ENCODE assay signal across 26 cellular contexts in the genomic region with DNA sequence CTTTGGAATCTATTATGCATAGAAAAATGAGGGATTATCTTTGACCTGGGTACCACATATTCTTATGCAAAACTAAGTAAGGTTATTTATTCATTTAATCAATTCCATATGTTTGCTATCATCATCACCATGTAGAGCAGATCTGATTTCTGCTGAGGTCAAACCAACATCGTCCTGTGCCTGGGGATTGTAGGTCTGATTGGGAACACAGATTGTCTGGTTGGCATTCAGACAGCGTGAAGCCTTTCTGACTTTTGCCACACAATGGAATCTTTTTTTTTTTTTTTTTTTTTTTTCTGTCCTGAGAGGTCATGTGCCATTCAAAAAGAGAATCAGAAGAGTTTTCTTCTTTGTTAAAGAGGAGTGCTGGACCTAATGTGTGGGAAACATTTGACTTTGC.
"Had no signal": no experiment of that assay in that cellular context is flagged by ENCODE, and none has a peak within 500 bp of the region (broad histone marks: within the 10 kb centered on the region; RNA-seq: fewer than 3 reads in every experiment).

No MANE protein-coding gene starts in this region.

- H3K4me3 ChIP-seq: stomach, suprapubic skin, testis, thoracic aorta, thyroid gland, tibial artery, tibial nerve, transverse colon, upper lobe of left lung, upper lobe of right lung, uterus, vagina had no signal

- H3K9me3 ChIP-seq: stomach, suprapubic skin, testis, thoracic aorta, thyroid gland, tibial artery, tibial nerve, transverse colon, upper lobe of left lung, upper lobe of right lung, uterus, vagina had no signal

- H3K36me3 ChIP-seq: stomach, suprapubic skin, thoracic aorta, thyroid gland, tibial artery, tibial nerve, transverse colon, upper lobe of left lung, upper lobe of right lung, uterus, vagina had no signal

- H3K27ac ChIP-seq: stomach, suprapubic skin, testis, thoracic aorta, thyroid gland, tibial artery, tibial nerve, transverse colon, upper lobe of left lung, upper lobe of right lung, uterus, vagina had no signal

- DNase-seq: stimulated activated CD4-positive, alpha-beta T cell treated with anti-CD3 and anti-CD28 coated beads, Interleukin-2, amount 100 ng/mL, for 48 hours; stimulated activated CD4-positive, alpha-beta T cell treated with anti-CD3 and anti-CD28 coated beads, Interleukin-4, amount 100 ng/mL, for 1 hour; stimulated activated CD4-positive, alpha-beta T cell treated with anti-CD3 and anti-CD28 coated beads, Interleukin-4, amount 100 ng/mL, for 24 hours; stimulated activated CD4-positive, alpha-beta T cell treated with anti-CD3 and anti-CD28 coated beads, Interleukin-4, amount 100 ng/mL, for 4 hours; stimulated activated CD8-positive, alpha-beta memory T cell treated with anti-CD3 and anti-CD28 coated beads, Interleukin-4, amount 100 ng/mL, for 48 hours; stimulated activated naive B cell treated with anti-CD40 and anti-IgM and Interleukin-4, amounts not matched to agents 10 μg/mL and 1 μg/mL and 100 μg/mL, for 72 hours; stimulated activated naive CD4-positive, alpha-beta T cell; stimulated activated naive CD4-positive, alpha-beta T cell treated with Interleukin-2 at 50 U/mL for 16 hours; stimulated activated naive CD8-positive, alpha-beta T cell treated with anti-CD3 and anti-CD28 coated beads, Interleukin-15, amount 100 ng/mL, for 72 hours; stimulated activated naive CD8-positive, alpha-beta T cell treated with anti-CD3 and anti-CD28 coated beads, Interleukin-15, Interleukin-2, amounts not matched to agents 100 U/mL and 50 U/mL, for 24 hours; stomach; substantia nigra; testis; thyroid gland; tibial artery; transverse colon; trophoblast cell; upper lobe of left lung; upper lobe of right lung; uterus had no signal

- H3K4me1 ChIP-seq: stomach, suprapubic skin, testis, thyroid gland, tibial artery, tibial nerve, transverse colon, upper lobe of left lung, upper lobe of right lung, uterus, vagina had no signal

- ATAC-seq: stimulated activated effector memory CD8-positive, alpha-beta T cell treated with anti-CD3 and anti-CD28 coated beads, Interleukin-12 subunit alpha, Interleukin-12 subunit beta, amount 100 ng/mL, for 72 hours; stimulated activated memory B cell treated with anti-CD40 and anti-IgM and Interleukin-4, amounts not matched to agents 10 μg/mL and 1 μg/mL and 100 μg/mL, for 72 hours; stimulated activated naive B cell treated with anti-CD40 and anti-IgM and Interleukin-4, amounts not matched to agents 10 μg/mL and 1 μg/mL and 100 μg/mL, for 72 hours; stimulated activated naive CD8-positive, alpha-beta T cell treated with anti-CD3 and anti-CD28 coated beads, Interleukin-15, amount 100 ng/mL, for 72 hours; stimulated activated naive CD8-positive, alpha-beta T cell treated with anti-CD3 and anti-CD28 coated beads, Interleukin-15, Interleukin-2, amounts not matched to agents 100 U/mL and 50 U/mL, for 24 hours; upper lobe of right lung had no signal

- H3K27me3 ChIP-seq: testis, thyroid gland, tibial nerve, upper lobe of left lung, uterus, vagina had no signal
